Comparison of ENCODE assay signal across 19 cellular contexts in genomic region chr6:50608421-50608820, GRCh38.
"Had no signal": no experiment of that assay in that cellular context is flagged by ENCODE, and none has a peak within 500 bp of the region (broad histone marks: within the 10 kb centered on the region; RNA-seq: fewer than 3 reads in every experiment).

No MANE protein-coding gene starts in this region.

- DNase-seq: activated CD8-positive, alpha-beta memory T cell treated with anti-CD3 and anti-CD28 coated beads, Interleukin-2, amount 50 U/mL, for 4 hours; activated CD8-positive, alpha-beta T cell treated with anti-CD3 and anti-CD28 coated beads for 36 hours; activated gamma-delta T cell treated with Interleukin-2 at 50 U/mL for 16 hours; activated naive CD8-positive, alpha-beta T cell treated with anti-CD3 and anti-CD28 coated beads for 36 hours; activated T-cell treated with anti-CD3 and anti-CD28 coated beads, Interleukin-2, amount 50 U/mL, for 72 hours; anterior cingulate cortex; foreskin fibroblast; glutamatergic neuron; immature natural killer cell; left cardiac atrium; mammary epithelial cell; mucosa of descending colon; naive thymus-derived CD8-positive, alpha-beta T cell; retina; stimulated activated CD4-positive, alpha-beta T cell treated with anti-CD3 and anti-CD28 coated beads, Interleukin-15, amount 100 ng/mL, for 24 hours; tibial artery had no signal

- H3K4me1 Mint-ChIP-seq: activated naive CD8-positive, alpha-beta T cell treated with anti-CD3 and anti-CD28 coated beads for 36 hours; immature natural killer cell; naive thymus-derived CD8-positive, alpha-beta T cell had no signal

- H3K4me1 ChIP-seq: esophagus muscularis mucosa, tibial artery, vagina had no signal

- H3K27me3 Mint-ChIP-seq: activated CD8-positive, alpha-beta T cell treated with anti-CD3 and anti-CD28 coated beads for 36 hours; activated naive CD8-positive, alpha-beta T cell treated with anti-CD3 and anti-CD28 coated beads for 36 hours; naive thymus-derived CD8-positive, alpha-beta T cell had no signal

- H3K9me3 ChIP-seq: esophagus muscularis mucosa, mucosa of descending colon, neutrophil, tibial artery, vagina had no signal

- H3K36me3 ChIP-seq: esophagus muscularis mucosa, neutrophil, tibial artery, vagina had no signal

- H3K27me3 ChIP-seq: esophagus muscularis mucosa, neutrophil, tibial artery, vagina had no signal

- H3K4me3 Mint-ChIP-seq: activated CD8-positive, alpha-beta T cell treated with anti-CD3 and anti-CD28 coated beads for 36 hours; activated naive CD8-positive, alpha-beta T cell treated with anti-CD3 and anti-CD28 coated beads for 36 hours; activated T-cell treated with anti-CD3 and anti-CD28 coated beads, Interleukin-2, amount 50 U/mL, for 72 hours; immature natural killer cell; naive thymus-derived CD8-positive, alpha-beta T cell had no signal

- H3K9me3 Mint-ChIP-seq: activated CD8-positive, alpha-beta T cell treated with anti-CD3 and anti-CD28 coated beads for 36 hours had no signal

- H3K27ac ChIP-seq: esophagus muscularis mucosa, neutrophil, tibial artery, vagina had no signal

- H3K4me3 ChIP-seq: esophagus muscularis mucosa, mucosa of descending colon, tibial artery, vagina had no signal

- H3K27ac Mint-ChIP-seq: activated CD8-positive, alpha-beta T cell treated with anti-CD3 and anti-CD28 coated beads for 36 hours; activated naive CD8-positive, alpha-beta T cell treated with anti-CD3 and anti-CD28 coated beads for 36 hours; activated T-cell treated with anti-CD3 and anti-CD28 coated beads, Interleukin-2, amount 50 U/mL, for 72 hours; immature natural killer cell; naive thymus-derived CD8-positive, alpha-beta T cell had no signal

- H3K36me3 Mint-ChIP-seq: activated naive CD8-positive, alpha-beta T cell treated with anti-CD3 and anti-CD28 coated beads for 36 hours; immature natural killer cell; naive thymus-derived CD8-positive, alpha-beta T cell had no signal
